In the genomic region with DNA sequence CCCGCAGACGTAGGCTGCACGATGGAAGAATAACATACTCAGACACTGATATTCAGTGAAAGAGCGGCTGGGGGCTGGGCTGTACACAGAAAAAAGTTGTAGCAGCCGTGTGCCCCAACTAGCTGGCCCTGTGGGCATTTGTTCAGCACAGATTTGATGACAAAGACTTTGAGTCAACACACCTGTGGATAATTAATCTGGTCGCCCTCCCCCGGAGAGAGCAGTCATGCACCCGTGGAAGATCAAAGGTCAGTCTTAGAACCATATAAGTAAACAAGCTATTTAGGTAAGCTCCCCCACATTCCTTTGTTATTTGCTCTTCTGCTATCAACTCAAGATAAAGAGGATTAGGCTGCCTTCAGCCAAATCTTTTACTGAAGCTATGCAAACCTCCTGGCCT, we compare ENCODE assay signal across 1 cellular context.
A peak's percentile ranks its signal among the peaks of the same experiment; 100 is the strongest.
TF ChIP-seq lines count a peak whose summit lies in the region.

No MANE protein-coding gene starts in this region.

TF ChIP-seq in HepG2, 621 proteins besides CTCF, POLR2A, EP300 and RAD21 (continued from another document and continues in another):
- TF ChIP-seq, protein P1, sequence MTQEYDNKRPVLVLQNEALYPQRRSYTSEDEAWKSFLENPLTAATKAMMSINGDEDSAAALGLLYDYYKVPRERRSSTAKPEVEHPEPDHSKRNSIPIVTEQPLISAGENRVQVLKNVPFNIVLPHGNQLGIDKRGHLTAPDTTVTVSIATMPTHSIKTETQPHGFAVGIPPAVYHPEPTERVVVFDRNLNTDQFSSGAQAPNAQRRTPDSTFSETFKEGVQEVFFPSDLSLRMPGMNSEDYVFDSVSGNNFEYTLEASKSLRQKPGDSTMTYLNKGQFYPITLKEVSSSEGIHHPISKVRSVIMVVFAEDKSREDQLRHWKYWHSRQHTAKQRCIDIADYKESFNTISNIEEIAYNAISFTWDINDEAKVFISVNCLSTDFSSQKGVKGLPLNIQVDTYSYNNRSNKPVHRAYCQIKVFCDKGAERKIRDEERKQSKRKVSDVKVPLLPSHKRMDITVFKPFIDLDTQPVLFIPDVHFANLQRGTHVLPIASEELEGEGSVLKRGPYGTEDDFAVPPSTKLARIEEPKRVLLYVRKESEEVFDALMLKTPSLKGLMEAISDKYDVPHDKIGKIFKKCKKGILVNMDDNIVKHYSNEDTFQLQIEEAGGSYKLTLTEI (CRISPR knock-in tag; conservative IDR thresholded peaks at IDR 0.05): no peak
- TF ChIP-seq RELA (CRISPR knock-in tag; IDR thresholded peaks at IDR 0.05) (no peak), PCBP1 (IDR thresholded peaks at IDR 0.05; ENCODE audit: borderline replicate concordance, low read depth, low read length) (no peak), ARID2 (CRISPR knock-in tag; IDR thresholded peaks at IDR 0.05; ENCODE audit: borderline replicate concordance) (no peak), HDAC1 (CRISPR knock-in tag; IDR thresholded peaks at IDR 0.05) (peak; percentile 24; the same call in 1 of the 2 replicates), KLF15 (CRISPR knock-in tag; IDR thresholded peaks at IDR 0.05; ENCODE audit: borderline replicate concordance) (no peak), ZNF350 (CRISPR knock-in tag; IDR thresholded peaks at IDR 0.05; ENCODE audit: borderline replicate concordance, low read depth) (no peak), PRPF4 (IDR thresholded peaks at IDR 0.05; ENCODE audit: low read depth, low read length, poor library complexity, severe bottlenecking) (no peak), SIX1 (CRISPR knock-in tag; IDR thresholded peaks at IDR 0.05; ENCODE audit: borderline replicate concordance) (no peak), FOXA3 (CRISPR knock-in tag; IDR thresholded peaks at IDR 0.05) (peak; percentile 80), CENPX (CRISPR knock-in tag; IDR thresholded peaks at IDR 0.05) (no peak), ZMAT3 (CRISPR knock-in tag; conservative IDR thresholded peaks at IDR 0.05) (no peak), HNRNPK (IDR thresholded peaks at IDR 0.05; ENCODE audit: low read depth, low read length, poor library complexity, severe bottlenecking) (no peak), SOX6 (IDR thresholded peaks at IDR 0.05) (no peak), SOX6 (CRISPR knock-in tag; IDR thresholded peaks at IDR 0.05) (peak; percentile 79), ZNF383 (CRISPR knock-in tag; IDR thresholded peaks at IDR 0.05; ENCODE audit: borderline replicate concordance) (no peak), ZNF670 (CRISPR knock-in tag; IDR thresholded peaks at IDR 0.05; ENCODE audit: borderline replicate concordance) (no peak), ZNF326 (CRISPR knock-in tag; IDR thresholded peaks at IDR 0.05; ENCODE audit: borderline replicate concordance) (no peak), RARG (CRISPR knock-in tag; IDR thresholded peaks at IDR 0.05; ENCODE audit: low read depth) (no peak), SMC3 (IDR thresholded peaks at IDR 0.05; ENCODE audit: low read length) (no peak), GATA4 (IDR thresholded peaks at IDR 0.05; ENCODE audit: borderline replicate concordance, low read depth) (peak; percentile 24; the same call in 1 of the 2 replicates), ZNF232 (CRISPR knock-in tag; IDR thresholded peaks at IDR 0.05; ENCODE audit: borderline replicate concordance) (no peak), ZNF3 (CRISPR knock-in tag; IDR thresholded peaks at IDR 0.05) (no peak), ZFP82 (CRISPR knock-in tag; IDR thresholded peaks at IDR 0.05; ENCODE audit: borderline replicate concordance) (no peak)
- TF ChIP-seq, protein P2, sequence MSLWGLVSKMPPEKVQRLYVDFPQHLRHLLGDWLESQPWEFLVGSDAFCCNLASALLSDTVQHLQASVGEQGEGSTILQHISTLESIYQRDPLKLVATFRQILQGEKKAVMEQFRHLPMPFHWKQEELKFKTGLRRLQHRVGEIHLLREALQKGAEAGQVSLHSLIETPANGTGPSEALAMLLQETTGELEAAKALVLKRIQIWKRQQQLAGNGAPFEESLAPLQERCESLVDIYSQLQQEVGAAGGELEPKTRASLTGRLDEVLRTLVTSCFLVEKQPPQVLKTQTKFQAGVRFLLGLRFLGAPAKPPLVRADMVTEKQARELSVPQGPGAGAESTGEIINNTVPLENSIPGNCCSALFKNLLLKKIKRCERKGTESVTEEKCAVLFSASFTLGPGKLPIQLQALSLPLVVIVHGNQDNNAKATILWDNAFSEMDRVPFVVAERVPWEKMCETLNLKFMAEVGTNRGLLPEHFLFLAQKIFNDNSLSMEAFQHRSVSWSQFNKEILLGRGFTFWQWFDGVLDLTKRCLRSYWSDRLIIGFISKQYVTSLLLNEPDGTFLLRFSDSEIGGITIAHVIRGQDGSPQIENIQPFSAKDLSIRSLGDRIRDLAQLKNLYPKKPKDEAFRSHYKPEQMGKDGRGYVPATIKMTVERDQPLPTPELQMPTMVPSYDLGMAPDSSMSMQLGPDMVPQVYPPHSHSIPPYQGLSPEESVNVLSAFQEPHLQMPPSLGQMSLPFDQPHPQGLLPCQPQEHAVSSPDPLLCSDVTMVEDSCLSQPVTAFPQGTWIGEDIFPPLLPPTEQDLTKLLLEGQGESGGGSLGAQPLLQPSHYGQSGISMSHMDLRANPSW (CRISPR knock-in tag; IDR thresholded peaks at IDR 0.05; ENCODE audit: borderline replicate concordance): no peak
- TF ChIP-seq, protein P3, sequence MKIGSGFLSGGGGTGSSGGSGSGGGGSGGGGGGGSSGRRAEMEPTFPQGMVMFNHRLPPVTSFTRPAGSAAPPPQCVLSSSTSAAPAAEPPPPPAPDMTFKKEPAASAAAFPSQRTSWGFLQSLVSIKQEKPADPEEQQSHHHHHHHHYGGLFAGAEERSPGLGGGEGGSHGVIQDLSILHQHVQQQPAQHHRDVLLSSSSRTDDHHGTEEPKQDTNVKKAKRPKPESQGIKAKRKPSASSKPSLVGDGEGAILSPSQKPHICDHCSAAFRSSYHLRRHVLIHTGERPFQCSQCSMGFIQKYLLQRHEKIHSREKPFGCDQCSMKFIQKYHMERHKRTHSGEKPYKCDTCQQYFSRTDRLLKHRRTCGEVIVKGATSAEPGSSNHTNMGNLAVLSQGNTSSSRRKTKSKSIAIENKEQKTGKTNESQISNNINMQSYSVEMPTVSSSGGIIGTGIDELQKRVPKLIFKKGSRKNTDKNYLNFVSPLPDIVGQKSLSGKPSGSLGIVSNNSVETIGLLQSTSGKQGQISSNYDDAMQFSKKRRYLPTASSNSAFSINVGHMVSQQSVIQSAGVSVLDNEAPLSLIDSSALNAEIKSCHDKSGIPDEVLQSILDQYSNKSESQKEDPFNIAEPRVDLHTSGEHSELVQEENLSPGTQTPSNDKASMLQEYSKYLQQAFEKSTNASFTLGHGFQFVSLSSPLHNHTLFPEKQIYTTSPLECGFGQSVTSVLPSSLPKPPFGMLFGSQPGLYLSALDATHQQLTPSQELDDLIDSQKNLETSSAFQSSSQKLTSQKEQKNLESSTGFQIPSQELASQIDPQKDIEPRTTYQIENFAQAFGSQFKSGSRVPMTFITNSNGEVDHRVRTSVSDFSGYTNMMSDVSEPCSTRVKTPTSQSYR (CRISPR knock-in tag; IDR thresholded peaks at IDR 0.05; ENCODE audit: borderline replicate concordance): peak; percentile 48; the same call in 1 of the 2 replicates
- TF ChIP-seq, protein P4, sequence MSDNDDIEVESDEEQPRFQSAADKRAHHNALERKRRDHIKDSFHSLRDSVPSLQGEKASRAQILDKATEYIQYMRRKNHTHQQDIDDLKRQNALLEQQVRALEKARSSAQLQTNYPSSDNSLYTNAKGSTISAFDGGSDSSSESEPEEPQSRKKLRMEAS (IDR thresholded peaks at IDR 0.05): no peak
- TF ChIP-seq, protein P5, sequence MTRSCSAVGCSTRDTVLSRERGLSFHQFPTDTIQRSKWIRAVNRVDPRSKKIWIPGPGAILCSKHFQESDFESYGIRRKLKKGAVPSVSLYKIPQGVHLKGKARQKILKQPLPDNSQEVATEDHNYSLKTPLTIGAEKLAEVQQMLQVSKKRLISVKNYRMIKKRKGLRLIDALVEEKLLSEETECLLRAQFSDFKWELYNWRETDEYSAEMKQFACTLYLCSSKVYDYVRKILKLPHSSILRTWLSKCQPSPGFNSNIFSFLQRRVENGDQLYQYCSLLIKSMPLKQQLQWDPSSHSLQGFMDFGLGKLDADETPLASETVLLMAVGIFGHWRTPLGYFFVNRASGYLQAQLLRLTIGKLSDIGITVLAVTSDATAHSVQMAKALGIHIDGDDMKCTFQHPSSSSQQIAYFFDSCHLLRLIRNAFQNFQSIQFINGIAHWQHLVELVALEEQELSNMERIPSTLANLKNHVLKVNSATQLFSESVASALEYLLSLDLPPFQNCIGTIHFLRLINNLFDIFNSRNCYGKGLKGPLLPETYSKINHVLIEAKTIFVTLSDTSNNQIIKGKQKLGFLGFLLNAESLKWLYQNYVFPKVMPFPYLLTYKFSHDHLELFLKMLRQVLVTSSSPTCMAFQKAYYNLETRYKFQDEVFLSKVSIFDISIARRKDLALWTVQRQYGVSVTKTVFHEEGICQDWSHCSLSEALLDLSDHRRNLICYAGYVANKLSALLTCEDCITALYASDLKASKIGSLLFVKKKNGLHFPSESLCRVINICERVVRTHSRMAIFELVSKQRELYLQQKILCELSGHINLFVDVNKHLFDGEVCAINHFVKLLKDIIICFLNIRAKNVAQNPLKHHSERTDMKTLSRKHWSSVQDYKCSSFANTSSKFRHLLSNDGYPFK (CRISPR knock-in tag; IDR thresholded peaks at IDR 0.05; ENCODE audit: borderline replicate concordance): no peak
- TF ChIP-seq, protein P6, sequence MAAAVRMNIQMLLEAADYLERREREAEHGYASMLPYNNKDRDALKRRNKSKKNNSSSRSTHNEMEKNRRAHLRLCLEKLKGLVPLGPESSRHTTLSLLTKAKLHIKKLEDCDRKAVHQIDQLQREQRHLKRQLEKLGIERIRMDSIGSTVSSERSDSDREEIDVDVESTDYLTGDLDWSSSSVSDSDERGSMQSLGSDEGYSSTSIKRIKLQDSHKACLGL (CRISPR knock-in tag; IDR thresholded peaks at IDR 0.05): no peak
- TF ChIP-seq, protein P7, sequence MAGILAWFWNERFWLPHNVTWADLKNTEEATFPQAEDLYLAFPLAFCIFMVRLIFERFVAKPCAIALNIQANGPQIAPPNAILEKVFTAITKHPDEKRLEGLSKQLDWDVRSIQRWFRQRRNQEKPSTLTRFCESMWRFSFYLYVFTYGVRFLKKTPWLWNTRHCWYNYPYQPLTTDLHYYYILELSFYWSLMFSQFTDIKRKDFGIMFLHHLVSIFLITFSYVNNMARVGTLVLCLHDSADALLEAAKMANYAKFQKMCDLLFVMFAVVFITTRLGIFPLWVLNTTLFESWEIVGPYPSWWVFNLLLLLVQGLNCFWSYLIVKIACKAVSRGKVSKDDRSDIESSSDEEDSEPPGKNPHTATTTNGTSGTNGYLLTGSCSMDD (CRISPR knock-in tag; IDR thresholded peaks at IDR 0.05): no peak
- TF ChIP-seq, protein P8, sequence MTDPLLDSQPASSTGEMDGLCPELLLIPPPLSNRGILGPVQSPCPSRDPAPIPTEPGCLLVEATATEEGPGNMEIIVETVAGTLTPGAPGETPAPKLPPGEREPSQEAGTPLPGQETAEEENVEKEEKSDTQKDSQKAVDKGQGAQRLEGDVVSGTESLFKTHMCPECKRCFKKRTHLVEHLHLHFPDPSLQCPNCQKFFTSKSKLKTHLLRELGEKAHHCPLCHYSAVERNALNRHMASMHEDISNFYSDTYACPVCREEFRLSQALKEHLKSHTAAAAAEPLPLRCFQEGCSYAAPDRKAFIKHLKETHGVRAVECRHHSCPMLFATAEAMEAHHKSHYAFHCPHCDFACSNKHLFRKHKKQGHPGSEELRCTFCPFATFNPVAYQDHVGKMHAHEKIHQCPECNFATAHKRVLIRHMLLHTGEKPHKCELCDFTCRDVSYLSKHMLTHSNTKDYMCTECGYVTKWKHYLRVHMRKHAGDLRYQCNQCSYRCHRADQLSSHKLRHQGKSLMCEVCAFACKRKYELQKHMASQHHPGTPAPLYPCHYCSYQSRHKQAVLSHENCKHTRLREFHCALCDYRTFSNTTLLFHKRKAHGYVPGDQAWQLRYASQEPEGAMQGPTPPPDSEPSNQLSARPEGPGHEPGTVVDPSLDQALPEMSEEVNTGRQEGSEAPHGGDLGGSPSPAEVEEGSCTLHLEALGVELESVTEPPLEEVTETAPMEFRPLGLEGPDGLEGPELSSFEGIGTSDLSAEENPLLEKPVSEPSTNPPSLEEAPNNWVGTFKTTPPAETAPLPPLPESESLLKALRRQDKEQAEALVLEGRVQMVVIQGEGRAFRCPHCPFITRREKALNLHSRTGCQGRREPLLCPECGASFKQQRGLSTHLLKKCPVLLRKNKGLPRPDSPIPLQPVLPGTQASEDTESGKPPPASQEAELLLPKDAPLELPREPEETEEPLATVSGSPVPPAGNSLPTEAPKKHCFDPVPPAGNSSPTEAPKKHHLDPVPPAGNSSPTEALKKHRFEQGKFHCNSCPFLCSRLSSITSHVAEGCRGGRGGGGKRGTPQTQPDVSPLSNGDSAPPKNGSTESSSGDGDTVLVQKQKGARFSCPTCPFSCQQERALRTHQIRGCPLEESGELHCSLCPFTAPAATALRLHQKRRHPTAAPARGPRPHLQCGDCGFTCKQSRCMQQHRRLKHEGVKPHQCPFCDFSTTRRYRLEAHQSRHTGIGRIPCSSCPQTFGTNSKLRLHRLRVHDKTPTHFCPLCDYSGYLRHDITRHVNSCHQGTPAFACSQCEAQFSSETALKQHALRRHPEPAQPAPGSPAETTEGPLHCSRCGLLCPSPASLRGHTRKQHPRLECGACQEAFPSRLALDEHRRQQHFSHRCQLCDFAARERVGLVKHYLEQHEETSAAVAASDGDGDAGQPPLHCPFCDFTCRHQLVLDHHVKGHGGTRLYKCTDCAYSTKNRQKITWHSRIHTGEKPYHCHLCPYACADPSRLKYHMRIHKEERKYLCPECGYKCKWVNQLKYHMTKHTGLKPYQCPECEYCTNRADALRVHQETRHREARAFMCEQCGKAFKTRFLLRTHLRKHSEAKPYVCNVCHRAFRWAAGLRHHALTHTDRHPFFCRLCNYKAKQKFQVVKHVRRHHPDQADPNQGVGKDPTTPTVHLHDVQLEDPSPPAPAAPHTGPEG (CRISPR knock-in tag; IDR thresholded peaks at IDR 0.05): no peak
- TF ChIP-seq, protein P9, sequence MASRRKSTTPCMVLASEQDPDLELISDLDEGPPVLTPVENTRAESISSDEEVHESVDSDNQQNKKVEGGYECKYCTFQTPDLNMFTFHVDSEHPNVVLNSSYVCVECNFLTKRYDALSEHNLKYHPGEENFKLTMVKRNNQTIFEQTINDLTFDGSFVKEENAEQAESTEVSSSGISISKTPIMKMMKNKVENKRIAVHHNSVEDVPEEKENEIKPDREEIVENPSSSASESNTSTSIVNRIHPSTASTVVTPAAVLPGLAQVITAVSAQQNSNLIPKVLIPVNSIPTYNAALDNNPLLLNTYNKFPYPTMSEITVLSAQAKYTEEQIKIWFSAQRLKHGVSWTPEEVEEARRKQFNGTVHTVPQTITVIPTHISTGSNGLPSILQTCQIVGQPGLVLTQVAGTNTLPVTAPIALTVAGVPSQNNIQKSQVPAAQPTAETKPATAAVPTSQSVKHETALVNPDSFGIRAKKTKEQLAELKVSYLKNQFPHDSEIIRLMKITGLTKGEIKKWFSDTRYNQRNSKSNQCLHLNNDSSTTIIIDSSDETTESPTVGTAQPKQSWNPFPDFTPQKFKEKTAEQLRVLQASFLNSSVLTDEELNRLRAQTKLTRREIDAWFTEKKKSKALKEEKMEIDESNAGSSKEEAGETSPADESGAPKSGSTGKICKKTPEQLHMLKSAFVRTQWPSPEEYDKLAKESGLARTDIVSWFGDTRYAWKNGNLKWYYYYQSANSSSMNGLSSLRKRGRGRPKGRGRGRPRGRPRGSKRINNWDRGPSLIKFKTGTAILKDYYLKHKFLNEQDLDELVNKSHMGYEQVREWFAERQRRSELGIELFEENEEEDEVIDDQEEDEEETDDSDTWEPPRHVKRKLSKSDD (CRISPR knock-in tag; IDR thresholded peaks at IDR 0.05; ENCODE audit: low read depth): no peak
